23 cellular contexts compared by ENCODE assay signal in genomic region chr10:37344413-37344812, GRCh38.
"Had no signal": no experiment of that assay in that cellular context is flagged by ENCODE, and none has a peak within 500 bp of the region (broad histone marks: within the 10 kb centered on the region; RNA-seq: fewer than 3 reads in every experiment).

No MANE protein-coding gene starts in this region.

- H3K4me3 ChIP-seq: colonic mucosa, coronary artery, dorsolateral prefrontal cortex, esophagus muscularis mucosa, esophagus squamous epithelium, gastrocnemius medialis, gastroesophageal sphincter, heart left ventricle, heart right ventricle had no signal

- ATAC-seq: effector memory CD8-positive, alpha-beta T cell; esophagus mucosa; foreskin keratinocyte; gastrocnemius medialis; gastroesophageal sphincter; heart left ventricle; heart right ventricle had no signal

- DNase-seq: colonic mucosa; cortex of kidney; dermis blood vessel endothelial cell; dorsolateral prefrontal cortex; effector CD4-positive, alpha-beta T cell; effector CD8-positive, alpha-beta T cell; effector memory CD4-positive, alpha-beta T cell; effector memory CD8-positive, alpha-beta T cell; endodermal cell; erythroblast; esophagus squamous epithelium; foreskin fibroblast; foreskin keratinocyte; foreskin melanocyte; gastrocnemius medialis; glutamatergic neuron; heart left ventricle; heart right ventricle had no signal

- H3K4me1 ChIP-seq: colonic mucosa, esophagus muscularis mucosa, esophagus squamous epithelium, foreskin keratinocyte, gastrocnemius medialis, gastroesophageal sphincter, heart left ventricle, heart right ventricle had no signal

- H3K9me3 ChIP-seq: colonic mucosa, esophagus muscularis mucosa, gastrocnemius medialis had no signal

- H3K36me3 ChIP-seq: colonic mucosa, esophagus muscularis mucosa, esophagus squamous epithelium, gastrocnemius medialis, gastroesophageal sphincter, heart left ventricle, heart right ventricle had no signal

- H3K27ac ChIP-seq: colonic mucosa, coronary artery, dorsolateral prefrontal cortex, epithelial cell of prostate, esophagus muscularis mucosa, esophagus squamous epithelium, foreskin keratinocyte, gastrocnemius medialis, gastroesophageal sphincter, heart left ventricle, heart right ventricle had no signal

- H3K27me3 ChIP-seq: colonic mucosa, dorsolateral prefrontal cortex, esophagus muscularis mucosa, esophagus squamous epithelium, foreskin keratinocyte, gastrocnemius medialis, gastroesophageal sphincter, heart left ventricle, heart right ventricle had no signal
